21 cellular contexts compared by ENCODE assay signal in the genomic region with DNA sequence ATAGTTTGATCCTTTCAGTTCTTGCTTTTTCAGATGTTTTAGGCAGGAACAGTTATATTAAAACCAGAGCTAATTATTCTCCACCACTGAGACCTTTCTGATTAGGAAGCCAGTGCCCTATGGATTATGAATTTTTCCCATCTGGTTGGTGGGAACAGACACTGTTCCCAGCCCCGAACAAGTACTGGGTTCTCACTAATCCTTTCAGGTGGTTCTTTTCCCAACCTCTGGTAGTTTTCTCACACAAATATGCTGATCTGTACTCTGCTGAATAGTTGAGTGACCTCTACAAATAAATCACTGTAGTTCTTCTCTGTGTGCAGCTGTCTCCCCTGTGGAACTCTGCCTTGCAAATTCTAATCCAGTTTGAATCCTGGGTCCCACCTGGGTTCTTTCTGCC.
DNase-seq lines count a peak whose midpoint lies in the region; ATAC-seq and TF ChIP-seq lines count a peak whose summit lies in the region.
"Had no signal": no experiment of that assay in that cellular context is flagged by ENCODE, and none has a peak within 500 bp of the region (broad histone marks: within the 10 kb centered on the region; RNA-seq: fewer than 3 reads in every experiment).

No MANE protein-coding gene starts in this region.

- H3K36me3 ChIP-seq in BLaER1: peaks cover 48% of the 10 kb centered on the region
- H3K36me3 ChIP-seq in CD8-positive, alpha-beta memory T cell (ENCODE audit: insufficient read depth, low read length): peaks cover 24% of the 10 kb centered on the region
- H3K36me3 ChIP-seq in MG63: no peaks in the 10 kb centered on the region
- no peaks in the 10 kb centered on the region for H3K36me3 ChIP-seq in colonic mucosa
- H3K36me3 ChIP-seq: ovary, sigmoid colon, thyroid gland had no signal

- peak overlapping the region in 7 of 8 donors; percentile 40 to 90 (median 74) for H3K27ac Mint-ChIP-seq in CD8-positive, alpha-beta memory T cell
- H3K27ac Mint-ChIP-seq in T-helper 17 cell: peak overlapping the region; percentile 96
- peak overlapping the region; percentile 49 for H3K27ac Mint-ChIP-seq in mesothelial cell of epicardium

- ATAC-seq in T-helper 17 cell: no peak
- ATAC-seq in HG02798 (IDR thresholded peaks at IDR 0.05; ENCODE audit: poor library complexity, unreplicated experiment): no peak

- peak overlapping the region; percentile 79 for H3K9ac ChIP-seq in BLaER1
- no peak overlapping the region for H3K9ac ChIP-seq in colonic mucosa (ENCODE audit: low read depth in 2 of 2, low read length in 2 of 2)
- H3K9ac ChIP-seq: KMS-11 had no signal

- H3K27me3 Mint-ChIP-seq in CD8-positive, alpha-beta memory T cell: peaks cover 0 to 1% of the 10 kb centered on the region in 2 donors
- no peaks in the 10 kb centered on the region for H3K27me3 Mint-ChIP-seq in T-helper 17 cell
- H3K27me3 Mint-ChIP-seq in mesothelial cell of epicardium (ENCODE audit: low read depth): no peaks in the 10 kb centered on the region

- no peak overlapping the region for H3K4me3 ChIP-seq in BLaER1
- H3K4me3 ChIP-seq in CD8-positive, alpha-beta memory T cell (ENCODE audit: low read length): no peak overlapping the region
- no peak overlapping the region for H3K4me3 ChIP-seq in MG63
- H3K4me3 ChIP-seq in colonic mucosa: no peak overlapping the region
- H3K4me3 ChIP-seq: esophagus squamous epithelium, ovary, sigmoid colon, thyroid gland had no signal

- peaks cover 0 to 70% (median 12%) of the 10 kb centered on the region in 3 donors for H3K36me3 Mint-ChIP-seq in CD8-positive, alpha-beta memory T cell
- H3K36me3 Mint-ChIP-seq in T-helper 17 cell (ENCODE audit: low read depth) (peaks cover 8% of the 10 kb centered on the region), mesothelial cell of epicardium (peaks cover 4% of the 10 kb centered on the region)

- DNase-seq in CD8-positive, alpha-beta memory T cell: no peak
- DNase-seq in T-helper 17 cell (no peak), mesothelial cell of epicardium (ENCODE audit: low spot score in 2 of 2, unreplicated experiment in 2 of 2) (no peak), MG63 (no peak), colonic mucosa (no peak)
- DNase-seq in stimulated activated CD4-positive, alpha-beta T cell treated with anti-CD3 and anti-CD28 coated beads, Interleukin-2, amount 100 ng/mL, for 24 hours: no peak
- DNase-seq: activated CD8-positive, alpha-beta memory T cell treated with anti-CD3 and anti-CD28 coated beads for 24 hours; amygdala; caudate nucleus; effector CD8-positive, alpha-beta T cell; esophagus squamous epithelium; NCI-H1105; NCI-H69; ovary; SHP77 treated with DMSO at 0.1 percent for 48 hours; sigmoid colon; stimulated activated naive CD4-positive, alpha-beta T cell treated with Interleukin-2 at 50 U/mL for 16 hours; thyroid gland had no signal

- CTCF ChIA-PET in CD8-positive, alpha-beta memory T cell (lab: Charles Lee): no interaction called here

- intact Hi-C loops in colonic mucosa (cut with DNase I): no loop called here

- H3K9me3 ChIP-seq in BLaER1 (peaks cover 17% of the 10 kb centered on the region), T-helper 17 cell (ENCODE audit: control insufficient read depth, low read length, poor library complexity, severe bottlenecking) (no peaks in the 10 kb centered on the region), MG63 (no peaks in the 10 kb centered on the region), colonic mucosa (no peaks in the 10 kb centered on the region)
- H3K9me3 ChIP-seq in CD8-positive, alpha-beta memory T cell (ENCODE audit: low read length): no peaks in the 10 kb centered on the region
- H3K9me3 ChIP-seq: esophagus squamous epithelium, ovary, sigmoid colon, thyroid gland had no signal

- no peak overlapping the region for H3K4me3 Mint-ChIP-seq in CD8-positive, alpha-beta memory T cell
- H3K4me3 Mint-ChIP-seq in T-helper 17 cell: no peak overlapping the region
- H3K4me3 Mint-ChIP-seq in mesothelial cell of epicardium: no peak overlapping the region

- H3K27ac ChIP-seq in BLaER1 (peak overlapping the region; percentile 99), colonic mucosa (no peak overlapping the region)
- no peak overlapping the region for H3K27ac ChIP-seq in CD8-positive, alpha-beta memory T cell (ENCODE audit: low read depth, low read length)
- H3K27ac ChIP-seq: esophagus squamous epithelium, KMS-11, ovary, thyroid gland had no signal

- H3K4me1 Mint-ChIP-seq in CD8-positive, alpha-beta memory T cell: peaks cover 86 to 96% (median 96%) of the 10 kb centered on the region in 3 donors
- H3K4me1 Mint-ChIP-seq in T-helper 17 cell (peaks cover 63% of the 10 kb centered on the region), mesothelial cell of epicardium (peaks cover 31% of the 10 kb centered on the region)

- POLR2A ChIA-PET in CD8-positive, alpha-beta memory T cell (lab: Charles Lee): no interaction called here

- H3K27me3 ChIP-seq in BLaER1 (no peaks in the 10 kb centered on the region), MG63 (no peaks in the 10 kb centered on the region), colonic mucosa (no peaks in the 10 kb centered on the region)
- H3K27me3 ChIP-seq in CD8-positive, alpha-beta memory T cell (ENCODE audit: insufficient read depth, low read length, poor library complexity, severe bottlenecking): no peaks in the 10 kb centered on the region
- H3K27me3 ChIP-seq: esophagus squamous epithelium, ovary, sigmoid colon, thyroid gland had no signal

- no peaks in the 10 kb centered on the region for H3K9me3 Mint-ChIP-seq in CD8-positive, alpha-beta memory T cell
- H3K9me3 Mint-ChIP-seq in mesothelial cell of epicardium: no peaks in the 10 kb centered on the region

- H3K4me2 ChIP-seq in BLaER1: peak overlapping the region; percentile 88
- H3K4me2 ChIP-seq: KMS-11 had no signal

- H3K4me1 ChIP-seq in BLaER1: peaks cover 93% of the 10 kb centered on the region
- peaks cover 65% of the 10 kb centered on the region for H3K4me1 ChIP-seq in CD8-positive, alpha-beta memory T cell (ENCODE audit: insufficient read depth, low read length)
- H3K4me1 ChIP-seq in colonic mucosa: peaks cover 12% of the 10 kb centered on the region

- no peaks in the 10 kb centered on the region for H4K20me1 ChIP-seq in BLaER1

- TF ChIP-seq CTCF in mesothelial cell of epicardium (IDR thresholded peaks at IDR 0.05; ENCODE audit: unreplicated experiment) (no peak), colonic mucosa (IDR thresholded peaks at IDR 0.05) (no peak)
